In the genomic region with DNA sequence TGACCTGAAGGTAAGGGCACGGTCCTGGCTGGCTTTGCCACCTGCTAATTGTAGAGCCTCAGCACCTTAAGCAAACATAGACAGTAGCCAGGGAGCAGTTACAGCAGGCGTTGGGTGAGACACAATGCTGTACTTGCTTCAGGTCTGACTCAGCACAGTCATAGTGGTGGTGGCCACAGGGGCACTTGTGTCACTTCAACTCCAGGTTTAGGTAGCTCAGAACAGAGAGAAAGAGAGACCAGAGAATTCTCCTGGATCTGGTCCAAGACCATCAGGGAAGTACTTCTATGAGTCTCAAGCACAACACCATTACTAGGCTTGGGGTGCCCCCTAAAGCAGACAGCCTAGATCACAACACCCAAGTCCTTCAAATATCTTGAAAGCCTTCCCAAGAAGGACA, we compare ENCODE assay signal across 9 cellular contexts.
DNase-seq lines count a peak whose midpoint lies in the region; ATAC-seq and TF ChIP-seq lines count a peak whose summit lies in the region.
"Had no signal": no experiment of that assay in that cellular context is flagged by ENCODE, and none has a peak within 500 bp of the region (broad histone marks: within the 10 kb centered on the region; RNA-seq: fewer than 3 reads in every experiment).

No MANE protein-coding gene starts in this region.

- no peaks in the 10 kb centered on the region for H3K27me3 Mint-ChIP-seq in activated T-helper 2 cell treated with anti-CD3 and anti-CD28 coated beads, Interferon-gamma antibody, Interleukin-2, Interleukin-4, amounts not matched to agents 10 μg/mL and 5 μg/mL and 100 μg/mL, durations not matched to agents 14 hours and 24 hours and 36 hours (ENCODE audit: low read depth)

- H3K9me3 Mint-ChIP-seq in activated T-helper 2 cell treated with anti-CD3 and anti-CD28 coated beads, Interferon-gamma antibody, Interleukin-2, Interleukin-4, amounts not matched to agents 10 μg/mL and 5 μg/mL and 100 μg/mL, durations not matched to agents 14 hours and 24 hours and 36 hours: peaks cover under 1% of the 10 kb centered on the region

- no peak overlapping the region for H3K27ac Mint-ChIP-seq in activated T-helper 2 cell treated with anti-CD3 and anti-CD28 coated beads, Interferon-gamma antibody, Interleukin-2, Interleukin-4, amounts not matched to agents 10 μg/mL and 5 μg/mL and 100 μg/mL, durations not matched to agents 14 hours and 24 hours and 36 hours

- H3K27me3 ChIP-seq in HCT116 (ENCODE audit: insufficient read depth, low read length): no peaks in the 10 kb centered on the region

- no peaks in the 10 kb centered on the region for H3K79me2 ChIP-seq in HCT116 (ENCODE audit: insufficient read depth, low read length)

- no peaks in the 10 kb centered on the region for H3K36me3 ChIP-seq in HCT116 (ENCODE audit: control insufficient read depth in 1 of 2, insufficient read depth in 2 of 2, low read length in 2 of 2)

- TF ChIP-seq POLR2A in HCT116 (IDR thresholded peaks at IDR 0.05; ENCODE audit: borderline replicate concordance, extremely low read depth, insufficient read depth, insufficient read length): no peak

- H3K9ac ChIP-seq in HCT116 (ENCODE audit: low read length): no peak overlapping the region

- POLR2A ChIA-PET in HCT116 (lab: Charles Lee): no interaction called here

- no peaks in the 10 kb centered on the region for H3K4me1 ChIP-seq in HCT116 (ENCODE audit: control insufficient read depth in 1 of 2, insufficient read depth in 2 of 2, low read length in 2 of 2)

- H3K36me3 Mint-ChIP-seq in activated T-helper 2 cell treated with anti-CD3 and anti-CD28 coated beads, Interferon-gamma antibody, Interleukin-2, Interleukin-4, amounts not matched to agents 10 μg/mL and 5 μg/mL and 100 μg/mL, durations not matched to agents 14 hours and 24 hours and 36 hours (ENCODE audit: low read depth): no peaks in the 10 kb centered on the region

- no TSS peak for BruUV-seq in HCT116 (replicated peaks; lab: Mats Ljungman, UMichigan)

- no peak overlapping the region for H3K27ac ChIP-seq in HCT116 (ENCODE audit: low read depth, low read length)

- RAD21 ChIA-PET in HCT116 (lab: Charles Lee; ENCODE audit: low non-redundant PET in 1 of 2, low total read pairs in 2 of 2, uncharacterized antibody in 2 of 2, unreplicated experiment in 2 of 2): no interaction called here

- H3K4me2 ChIP-seq in HCT116 (ENCODE audit: low read length): no peak overlapping the region

- TF ChIP-seq CTCF in HCT116 (IDR thresholded peaks at IDR 0.05 in 2 of 3, conservative IDR thresholded peaks at IDR 0.05 in 1 of 3; ENCODE audit: borderline replicate concordance in 1 of 3, insufficient read depth in 1 of 3, low read depth in 2 of 3, low read length in 2 of 3) (0 out of 6 replicates have a peak, but pooled peaks of 1 of the 3 experiments have one; percentile 9), LNCaP clone FGC (IDR thresholded peaks at IDR 0.05; ENCODE audit: control insufficient read depth, extremely low read depth, insufficient read depth) (0 out of 2 replicates have a peak, but pooled peaks have one; percentile 9)

- no peak overlapping the region for H3K4me3 Mint-ChIP-seq in activated T-helper 2 cell treated with anti-CD3 and anti-CD28 coated beads, Interferon-gamma antibody, Interleukin-2, Interleukin-4, amounts not matched to agents 10 μg/mL and 5 μg/mL and 100 μg/mL, durations not matched to agents 14 hours and 24 hours and 36 hours (ENCODE audit: low read depth)

- peak; percentile 21; the same call in 1 of the 2 replicates for TF ChIP-seq RAD21 in HCT116 (IDR thresholded peaks at IDR 0.05; ENCODE audit: low read depth)

- no peaks in the 10 kb centered on the region for H3K9me3 ChIP-seq in HCT116 (ENCODE audit: control insufficient read depth in 1 of 2, insufficient read depth in 1 of 2, low read depth in 1 of 2, low read length in 2 of 2)

- no peaks in the 10 kb centered on the region for H4K20me1 ChIP-seq in HCT116 (ENCODE audit: insufficient read depth)

- H2AFZ ChIP-seq in HCT116 (ENCODE audit: low read depth, low read length, poor library complexity, severe bottlenecking): no peak overlapping the region

- intact Hi-C loops in HCT116 (cut with micrococcal nuclease) (no loop called here), left colon (cut with DNase I, micrococcal nuclease) (no loop called here)
- intact Hi-C loops in activated T-helper 2 cell treated with anti-CD3 and anti-CD28 coated beads, Interferon-gamma antibody, Interleukin-2, Interleukin-4, amounts not matched to agents 10 μg/mL and 5 μg/mL and 100 μg/mL, durations not matched to agents 14 hours and 24 hours and 36 hours (cut with micrococcal nuclease): no loop called here

- no peaks in the 10 kb centered on the region; the same call in 1 of the 2 replicates for H3K9me2 ChIP-seq in HCT116 (ENCODE audit: insufficient read depth)

- CTCF ChIA-PET in HCT116 (lab: Charles Lee): no interaction called here

- ATAC-seq in GM18868 (IDR thresholded peaks at IDR 0.05; ENCODE audit: unreplicated experiment) (peak; percentile 85), HCT116 (no peak), left colon (no peak)

- DNase-seq in HCT116 (ENCODE audit: low read depth, low spot score) (no peak), LNCaP clone FGC (ENCODE audit: low read depth) (no peak), iPS DF 19.7 (ENCODE audit: low read depth, low spot score) (peak; percentile 35), DMS 273 treated with DMSO at 0.1 percent for 48 hours (lab: John Stamatoyannopoulos, UW) (no peak), left colon (no peak)
- DNase-seq in activated T-helper 2 cell treated with anti-CD3 and anti-CD28 coated beads, Interferon-gamma antibody, Interleukin-2, Interleukin-4, amounts not matched to agents 10 μg/mL and 5 μg/mL and 100 μg/mL, durations not matched to agents 14 hours and 24 hours and 36 hours (ENCODE audit: low spot score): no peak
- DNase-seq: NCI-H526; stimulated activated CD8-positive, alpha-beta memory T cell treated with anti-CD3 and anti-CD28 coated beads, Interleukin-4, amount 100 ng/mL, for 48 hours had no signal

- H3K4me1 Mint-ChIP-seq in activated T-helper 2 cell treated with anti-CD3 and anti-CD28 coated beads, Interferon-gamma antibody, Interleukin-2, Interleukin-4, amounts not matched to agents 10 μg/mL and 5 μg/mL and 100 μg/mL, durations not matched to agents 14 hours and 24 hours and 36 hours (ENCODE audit: low read depth): no peaks in the 10 kb centered on the region

- H3K4me3 ChIP-seq in HCT116 (replicated peaks in 1 of 2; ENCODE audit: low read depth in 1 of 2, low read length in 2 of 2) (no peak overlapping the region), LNCaP clone FGC (ENCODE audit: low read depth, low read length) (no peak overlapping the region)

TF ChIP-seq in HCT116, 20 proteins besides CTCF, POLR2A, EP300 and RAD21:
- TF ChIP-seq ZNF274 (IDR thresholded peaks at IDR 0.05; ENCODE audit: low read depth, low read length) (no peak), EGR1 (IDR thresholded peaks at IDR 0.05; ENCODE audit: low read depth) (no peak), FOSL1 (IDR thresholded peaks at IDR 0.05; ENCODE audit: low read depth) (no peak), SIN3A (IDR thresholded peaks at IDR 0.05; ENCODE audit: low read depth) (no peak), EZH2 (IDR thresholded peaks at IDR 0.05) (no peak), ZFX (IDR thresholded peaks at IDR 0.05) (no peak)
- TF ChIP-seq, protein P1, sequence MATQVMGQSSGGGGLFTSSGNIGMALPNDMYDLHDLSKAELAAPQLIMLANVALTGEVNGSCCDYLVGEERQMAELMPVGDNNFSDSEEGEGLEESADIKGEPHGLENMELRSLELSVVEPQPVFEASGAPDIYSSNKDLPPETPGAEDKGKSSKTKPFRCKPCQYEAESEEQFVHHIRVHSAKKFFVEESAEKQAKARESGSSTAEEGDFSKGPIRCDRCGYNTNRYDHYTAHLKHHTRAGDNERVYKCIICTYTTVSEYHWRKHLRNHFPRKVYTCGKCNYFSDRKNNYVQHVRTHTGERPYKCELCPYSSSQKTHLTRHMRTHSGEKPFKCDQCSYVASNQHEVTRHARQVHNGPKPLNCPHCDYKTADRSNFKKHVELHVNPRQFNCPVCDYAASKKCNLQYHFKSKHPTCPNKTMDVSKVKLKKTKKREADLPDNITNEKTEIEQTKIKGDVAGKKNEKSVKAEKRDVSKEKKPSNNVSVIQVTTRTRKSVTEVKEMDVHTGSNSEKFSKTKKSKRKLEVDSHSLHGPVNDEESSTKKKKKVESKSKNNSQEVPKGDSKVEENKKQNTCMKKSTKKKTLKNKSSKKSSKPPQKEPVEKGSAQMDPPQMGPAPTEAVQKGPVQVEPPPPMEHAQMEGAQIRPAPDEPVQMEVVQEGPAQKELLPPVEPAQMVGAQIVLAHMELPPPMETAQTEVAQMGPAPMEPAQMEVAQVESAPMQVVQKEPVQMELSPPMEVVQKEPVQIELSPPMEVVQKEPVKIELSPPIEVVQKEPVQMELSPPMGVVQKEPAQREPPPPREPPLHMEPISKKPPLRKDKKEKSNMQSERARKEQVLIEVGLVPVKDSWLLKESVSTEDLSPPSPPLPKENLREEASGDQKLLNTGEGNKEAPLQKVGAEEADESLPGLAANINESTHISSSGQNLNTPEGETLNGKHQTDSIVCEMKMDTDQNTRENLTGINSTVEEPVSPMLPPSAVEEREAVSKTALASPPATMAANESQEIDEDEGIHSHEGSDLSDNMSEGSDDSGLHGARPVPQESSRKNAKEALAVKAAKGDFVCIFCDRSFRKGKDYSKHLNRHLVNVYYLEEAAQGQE (IDR thresholded peaks at IDR 0.05; ENCODE audit: low read depth): no peak
- TF ChIP-seq, protein P2, sequence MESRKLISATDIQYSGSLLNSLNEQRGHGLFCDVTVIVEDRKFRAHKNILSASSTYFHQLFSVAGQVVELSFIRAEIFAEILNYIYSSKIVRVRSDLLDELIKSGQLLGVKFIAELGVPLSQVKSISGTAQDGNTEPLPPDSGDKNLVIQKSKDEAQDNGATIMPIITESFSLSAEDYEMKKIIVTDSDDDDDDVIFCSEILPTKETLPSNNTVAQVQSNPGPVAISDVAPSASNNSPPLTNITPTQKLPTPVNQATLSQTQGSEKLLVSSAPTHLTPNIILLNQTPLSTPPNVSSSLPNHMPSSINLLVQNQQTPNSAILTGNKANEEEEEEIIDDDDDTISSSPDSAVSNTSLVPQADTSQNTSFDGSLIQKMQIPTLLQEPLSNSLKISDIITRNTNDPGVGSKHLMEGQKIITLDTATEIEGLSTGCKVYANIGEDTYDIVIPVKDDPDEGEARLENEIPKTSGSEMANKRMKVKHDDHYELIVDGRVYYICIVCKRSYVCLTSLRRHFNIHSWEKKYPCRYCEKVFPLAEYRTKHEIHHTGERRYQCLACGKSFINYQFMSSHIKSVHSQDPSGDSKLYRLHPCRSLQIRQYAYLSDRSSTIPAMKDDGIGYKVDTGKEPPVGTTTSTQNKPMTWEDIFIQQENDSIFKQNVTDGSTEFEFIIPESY (IDR thresholded peaks at IDR 0.05; ENCODE audit: extremely low read depth, insufficient replicate concordance, low read length): no peak
